Comparison of ENCODE assay signal across 23 cellular contexts in genomic region chr3:127137757-127138536, GRCh38. TPM values are rescaled to one million over a fixed set of nuclear protein-coding genes. Genes with fewer than 3 reads are reported as not detected.
"Had no signal": no experiment of that assay in that cellular context is flagged by ENCODE, and none has a peak within 500 bp of the region (broad histone marks: within the 10 kb centered on the region; RNA-seq: fewer than 3 reads in every experiment).

No MANE protein-coding gene starts in this region.

- ATAC-seq: activated CD8-positive, alpha-beta T cell treated with anti-CD3 and anti-CD28 coated beads for 36 hours; activated T-cell treated with anti-CD3 and anti-CD28 coated beads, Interleukin-2, amount 50 U/mL, for 72 hours; WTC11 had no signal

- H3K27ac ChIP-seq: breast epithelium, lower lobe of right lung, pancreas, suprapubic skin had no signal

- H3K4me3 ChIP-seq: breast epithelium, lower lobe of right lung, pancreas, smooth muscle cell, suprapubic skin had no signal

- H3K36me3 Mint-ChIP-seq: activated naive CD8-positive, alpha-beta T cell treated with anti-CD3 and anti-CD28 coated beads, Interleukin-2, amount 10 ng/mL, durations not matched to agents 7 days and 5 days; type B pancreatic cell had no signal

- H3K4me1 Mint-ChIP-seq: activated naive CD8-positive, alpha-beta T cell treated with anti-CD3 and anti-CD28 coated beads, Interleukin-2, amount 10 ng/mL, durations not matched to agents 7 days and 5 days had no signal

- H3K4me3 Mint-ChIP-seq: activated CD8-positive, alpha-beta T cell treated with anti-CD3 and anti-CD28 coated beads for 36 hours; activated naive CD8-positive, alpha-beta T cell treated with anti-CD3 and anti-CD28 coated beads, Interleukin-2, amount 10 ng/mL, durations not matched to agents 7 days and 5 days; activated T-cell treated with anti-CD3 and anti-CD28 coated beads, Interleukin-2, amount 50 U/mL, for 72 hours; neural crest cell; stimulated activated naive CD8-positive, alpha-beta T cell treated with anti-CD3 and anti-CD28 coated beads, Interleukin-15, Interleukin-2, amounts not matched to agents 100 ng/mL and 50 ng/mL, for 24 hours; type B pancreatic cell; WTC11 had no signal

- DNase-seq: activated CD4-positive, alpha-beta T cell treated with anti-CD3 and anti-CD28 coated beads for 48 hours; activated CD8-positive, alpha-beta memory T cell treated with anti-CD3 and anti-CD28 coated beads, Interleukin-2, amount 50 U/mL, for 48 hours; activated CD8-positive, alpha-beta T cell treated with anti-CD3 and anti-CD28 coated beads for 36 hours; activated naive CD8-positive, alpha-beta T cell treated with anti-CD3 and anti-CD28 coated beads, Interleukin-2, amount 10 ng/mL, durations not matched to agents 7 days and 5 days; activated T-cell treated with anti-CD3 and anti-CD28 coated beads, Interleukin-2, amount 50 U/mL, for 72 hours; dermis blood vessel endothelial cell; stimulated activated CD4-positive, alpha-beta T cell treated with anti-CD3 and anti-CD28 coated beads, Interleukin-4, amount 100 ng/mL, for 4 hours; stimulated activated CD8-positive, alpha-beta memory T cell treated with anti-CD3 and anti-CD28 coated beads, Interleukin-4, amount 100 ng/mL, for 48 hours; T-helper 2 cell had no signal

- H3K4me2 ChIP-seq: smooth muscle cell had no signal

- H3K9me3 Mint-ChIP-seq: activated naive CD8-positive, alpha-beta T cell treated with anti-CD3 and anti-CD28 coated beads, Interleukin-2, amount 10 ng/mL, durations not matched to agents 7 days and 5 days; stimulated activated naive CD8-positive, alpha-beta T cell treated with anti-CD3 and anti-CD28 coated beads, Interleukin-15, Interleukin-2, amounts not matched to agents 100 ng/mL and 50 ng/mL, for 24 hours; type B pancreatic cell had no signal

- H3K9me3 ChIP-seq: breast epithelium, lower lobe of right lung, pancreas, suprapubic skin had no signal

- H3K27ac Mint-ChIP-seq: activated CD8-positive, alpha-beta T cell treated with anti-CD3 and anti-CD28 coated beads for 36 hours; activated naive CD8-positive, alpha-beta T cell treated with anti-CD3 and anti-CD28 coated beads, Interleukin-2, amount 10 ng/mL, durations not matched to agents 7 days and 5 days; activated T-cell treated with anti-CD3 and anti-CD28 coated beads, Interleukin-2, amount 50 U/mL, for 72 hours; stimulated activated naive CD8-positive, alpha-beta T cell treated with anti-CD3 and anti-CD28 coated beads, Interleukin-15, Interleukin-2, amounts not matched to agents 100 ng/mL and 50 ng/mL, for 24 hours; type B pancreatic cell; WTC11 had no signal

- H3K36me3 ChIP-seq: breast epithelium, lower lobe of right lung, pancreas, suprapubic skin had no signal

RNA-seq across cellular contexts. Expression of gene PRR23E, which starts 55.0 kb away (rescaled TPM):
- total RNA-seq: activated CD8-positive, alpha-beta T cell treated with anti-CD3 and anti-CD28 coated beads for 36 hours; activated naive CD8-positive, alpha-beta T cell treated with anti-CD3 and anti-CD28 coated beads, Interleukin-2, amount 10 ng/mL, durations not matched to agents 7 days and 5 days; activated T-cell treated with anti-CD3 and anti-CD28 coated beads, Interleukin-2, amount 50 U/mL, for 72 hours; breast epithelium; chondrocyte; dermis blood vessel endothelial cell; epithelial cell of proximal tubule; frontal cortex; lower lobe of right lung; myocyte; neural crest cell; pancreas; renal cortical epithelial cell; smooth muscle cell; suprapubic skin; WTC11 had no signal
- polyA plus RNA-seq: pancreas, smooth muscle cell had no signal
